In the genomic region with DNA sequence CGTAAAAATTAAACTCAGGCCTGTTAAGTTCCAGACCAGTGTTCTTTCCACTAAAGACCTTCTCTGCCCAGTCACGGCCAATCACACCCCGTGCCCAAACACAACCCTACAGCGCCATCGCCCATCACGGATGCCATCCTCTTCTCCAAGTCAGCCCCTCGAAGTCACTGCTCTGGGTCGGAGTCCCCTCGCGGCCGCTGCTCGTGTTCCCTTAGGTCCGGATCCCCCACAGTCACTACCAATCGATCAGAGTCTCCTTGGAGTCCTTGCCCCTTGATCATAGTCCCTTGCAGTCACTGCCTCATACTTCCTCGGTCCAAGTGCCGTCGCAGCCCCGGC, we compare ENCODE assay signal across 1 cellular context.
TF ChIP-seq lines count a peak whose summit lies in the region.

No MANE protein-coding gene starts in this region.

TF ChIP-seq in WTC11, 78 proteins besides CTCF, POLR2A, EP300 and RAD21 (continued from another document):
- no peak for TF ChIP-seq ZNF532 (CRISPR knock-in tag; IDR thresholded peaks at IDR 0.05; ENCODE audit: borderline replicate concordance)
- TF ChIP-seq SMAD4 (CRISPR knock-in tag; IDR thresholded peaks at IDR 0.05), result no peak
- no peak for TF ChIP-seq NFE2L1 (CRISPR knock-in tag; IDR thresholded peaks at IDR 0.05)
